8 cellular contexts compared by ENCODE assay signal in the genomic region with DNA sequence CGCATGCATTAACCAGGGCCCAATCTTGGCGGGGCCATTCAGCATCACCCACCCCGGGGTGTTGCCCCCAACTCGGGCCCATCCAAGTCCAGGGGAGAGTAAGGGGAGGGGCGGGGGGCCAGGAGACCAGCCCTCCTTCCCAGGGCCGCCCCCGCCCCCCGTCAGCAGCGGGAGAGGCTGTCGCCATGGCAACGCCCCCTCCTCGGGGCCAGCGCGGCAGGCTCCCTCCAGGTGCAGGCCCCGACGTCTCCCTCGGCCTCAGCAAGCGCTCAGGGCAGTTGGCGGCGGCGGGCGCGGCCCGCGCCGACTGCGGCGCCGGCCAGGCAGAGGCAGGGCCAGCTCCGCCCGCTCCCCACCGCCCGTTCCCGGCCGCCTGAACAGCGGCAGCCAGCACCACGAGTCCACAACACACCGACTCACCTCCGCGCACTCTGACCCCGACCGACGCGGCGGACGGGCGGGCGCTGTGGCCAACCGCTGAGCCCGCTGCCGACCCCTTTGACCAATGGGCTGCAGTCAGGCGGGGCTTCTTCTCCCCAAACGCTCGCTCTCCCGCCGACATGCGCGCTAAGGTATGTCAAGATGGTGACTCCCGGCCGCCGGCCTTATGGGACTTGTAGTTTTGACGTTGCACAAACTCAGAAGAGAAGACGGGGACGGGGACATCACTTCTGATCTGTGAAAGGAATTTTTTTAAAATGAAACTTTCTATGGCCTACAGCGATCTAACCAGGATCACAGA. TPM values are rescaled to one million over a fixed set of nuclear protein-coding genes. Genes with fewer than 3 reads are reported as not detected.
DNase-seq lines count a peak whose midpoint lies in the region; ATAC-seq and TF ChIP-seq lines count a peak whose summit lies in the region.

A gene with protein sequence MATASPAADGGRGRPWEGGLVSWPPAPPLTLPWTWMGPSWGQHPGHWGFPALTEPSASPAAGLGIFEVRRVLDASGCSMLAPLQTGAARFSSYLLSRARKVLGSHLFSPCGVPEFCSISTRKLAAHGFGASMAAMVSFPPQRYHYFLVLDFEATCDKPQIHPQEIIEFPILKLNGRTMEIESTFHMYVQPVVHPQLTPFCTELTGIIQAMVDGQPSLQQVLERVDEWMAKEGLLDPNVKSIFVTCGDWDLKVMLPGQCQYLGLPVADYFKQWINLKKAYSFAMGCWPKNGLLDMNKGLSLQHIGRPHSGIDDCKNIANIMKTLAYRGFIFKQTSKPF (minus strand): TSS at position 418 of the 742 bp plus-strand sequence. CDS start 231 bp downstream, at position 187.

- H3K27me3 ChIP-seq in KMS-11 (ENCODE audit: insufficient read depth, low read depth) (no peaks in the 10 kb centered on the region), Peyer's patch (no peaks in the 10 kb centered on the region), muscle layer of colon (ENCODE audit: control insufficient read depth in 1 of 2, insufficient read depth in 2 of 2, low read length in 2 of 2) (no peaks in the 10 kb centered on the region)

- H3K27ac ChIP-seq in KMS-11 (peak within 1 kb of the TSS; percentile 35), Peyer's patch (peak within 1 kb of the TSS; percentile 64 to 78 (median 70)), muscle layer of colon (ENCODE audit: low read depth, low read length) (peak within 1 kb of the TSS; percentile 76)

- ATAC-seq in GM21737 (IDR thresholded peaks at IDR 0.05; ENCODE audit: unreplicated experiment) (peak; percentile 99), esophagus mucosa (peak; percentile 100)

- H3K4me1 ChIP-seq in KMS-11 (ENCODE audit: low read depth, poor library complexity, severe bottlenecking), result peaks cover 16% of the 10 kb centered on the region
- H3K4me1 ChIP-seq in Peyer's patch, result peaks cover 0 to 13% (median 0%) of the 10 kb centered on the region in 4 donors
- H3K4me1 ChIP-seq in muscle layer of colon (ENCODE audit: insufficient read depth, low read length), result peaks cover 20% of the 10 kb centered on the region

- DNase-seq in DMS53 treated with DMSO at 0.1 percent for 48 hours (lab: John Stamatoyannopoulos, UW; ENCODE audit: unreplicated experiment), result peak; percentile 95
- DNase-seq in Peyer's patch, result peak; percentile 98 to 99 (median 99)
- DNase-seq in activated T-cell treated with anti-CD3 and anti-CD28 coated beads, Interleukin-2, amount 50 U/mL, for 48 hours, result peak; percentile 97
- DNase-seq in stimulated activated CD8-positive, alpha-beta memory T cell treated with anti-CD3 and anti-CD28 coated beads, Interleukin-7, amount 100 ng/mL, for 24 hours (ENCODE audit: low read depth), result peak; percentile 88

- no peaks in the 10 kb centered on the region for H4K20me1 ChIP-seq in KMS-11 (ENCODE audit: insufficient read depth)

- H3K9me3 ChIP-seq in Peyer's patch, result no peaks in the 10 kb centered on the region
- H3K9me3 ChIP-seq in muscle layer of colon (ENCODE audit: low read length), result no peaks in the 10 kb centered on the region

- peak within 1 kb of the TSS; percentile 98 for H3K4me2 ChIP-seq in KMS-11

- H3K36me3 ChIP-seq in KMS-11 (ENCODE audit: insufficient read depth) (no peaks in the 10 kb centered on the region), Peyer's patch (no peaks in the 10 kb centered on the region), muscle layer of colon (ENCODE audit: insufficient read depth, low read length) (no peaks in the 10 kb centered on the region)

- H3K79me2 ChIP-seq in KMS-11 (ENCODE audit: insufficient read depth, low read depth), result peaks cover 24% of the 10 kb centered on the region; the same call in 1 of the 2 replicates

- peak within 1 kb of the TSS; percentile 73 for H3K9ac ChIP-seq in KMS-11
- peak within 1 kb of the TSS; percentile 42 for H3K9ac ChIP-seq in muscle layer of colon (ENCODE audit: low read length)

- TF ChIP-seq CTCF in KMS-11 (conservative IDR thresholded peaks at IDR 0.05; ENCODE audit: low read depth, low read length), result no peak
- TF ChIP-seq CTCF in Peyer's patch (IDR thresholded peaks at IDR 0.05), result no peak

- peak in 1 of 2 donors; percentile 46 for TF ChIP-seq POLR2A in Peyer's patch (IDR thresholded peaks at IDR 0.05)

- H2AFZ ChIP-seq in KMS-11 (ENCODE audit: low read depth), result peak within 1 kb of the TSS; percentile 100

- H3K4me3 ChIP-seq in KMS-11 (IDR thresholded peaks at IDR 0.05; ENCODE audit: insufficient read depth, low read depth, low read length), result peak within 1 kb of the TSS; percentile 50
- H3K4me3 ChIP-seq in Peyer's patch, result peak within 1 kb of the TSS; percentile 75 to 99 (median 87)
- H3K4me3 ChIP-seq in muscle layer of colon (ENCODE audit: low read depth in 1 of 2, low read length in 2 of 2), result peak within 1 kb of the TSS; percentile 69 to 80

RNA-seq across cellular contexts. Expression of the gene that starts here (rescaled TPM):
- total RNA-seq in Peyer's patch (10 to 100 TPM; 14.0 to 29.2 (median 22.8) TPM), esophagus mucosa (26.5 TPM)

Comparison
In these comparisons a context has a peak if more than half of its experiments do, and no peak if none do; other contexts are left out.
1. Peak in every context shown above with its lines: DNase-seq, ATAC-seq, H3K4me3 ChIP-seq and H3K27ac ChIP-seq.